1 cellular context compared by ENCODE assay signal in the genomic region with DNA sequence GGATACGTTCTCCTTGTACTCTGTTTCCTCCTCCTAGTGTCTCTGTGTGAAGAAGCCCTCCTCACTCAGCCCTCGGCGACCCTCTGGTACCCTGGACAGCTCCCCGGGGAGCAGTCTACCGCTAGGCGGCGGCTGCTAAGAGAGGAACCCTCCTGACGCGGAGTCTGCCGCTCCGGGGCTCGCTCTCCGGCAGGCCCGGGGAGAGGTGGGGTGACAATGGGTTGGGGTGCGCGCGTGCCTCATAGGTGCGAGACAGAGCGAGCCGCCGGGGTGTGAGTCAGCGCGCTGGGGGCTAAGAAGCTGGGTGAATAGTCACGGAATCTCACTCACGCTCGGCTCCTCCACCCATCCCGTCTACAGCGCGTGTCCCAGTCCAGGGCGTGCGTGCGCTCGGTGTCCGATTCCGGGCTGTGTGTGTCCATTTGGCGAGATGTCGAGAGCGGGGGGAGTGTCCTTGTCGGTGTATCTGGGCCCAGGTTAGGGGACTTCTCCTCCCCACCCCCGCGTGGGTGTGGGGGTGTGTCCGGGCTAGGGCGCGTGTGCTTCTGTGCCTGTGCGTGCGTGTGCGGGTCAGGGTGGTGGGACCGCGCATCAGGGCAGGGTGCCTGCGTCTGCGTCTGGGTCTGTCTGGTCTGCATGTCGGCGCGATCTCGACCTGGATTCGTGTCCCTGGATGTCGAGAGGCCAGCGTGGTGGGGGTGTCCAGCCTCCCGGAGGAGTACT.
A peak's percentile ranks its signal among the peaks of the same experiment; 100 is the strongest.
TF ChIP-seq lines count a peak whose summit lies in the region.

No MANE protein-coding gene starts in this region.

TF ChIP-seq in HepG2, 621 proteins besides CTCF, POLR2A, EP300 and RAD21 (continued from another document and continues in another):
- TF ChIP-seq, protein P1, sequence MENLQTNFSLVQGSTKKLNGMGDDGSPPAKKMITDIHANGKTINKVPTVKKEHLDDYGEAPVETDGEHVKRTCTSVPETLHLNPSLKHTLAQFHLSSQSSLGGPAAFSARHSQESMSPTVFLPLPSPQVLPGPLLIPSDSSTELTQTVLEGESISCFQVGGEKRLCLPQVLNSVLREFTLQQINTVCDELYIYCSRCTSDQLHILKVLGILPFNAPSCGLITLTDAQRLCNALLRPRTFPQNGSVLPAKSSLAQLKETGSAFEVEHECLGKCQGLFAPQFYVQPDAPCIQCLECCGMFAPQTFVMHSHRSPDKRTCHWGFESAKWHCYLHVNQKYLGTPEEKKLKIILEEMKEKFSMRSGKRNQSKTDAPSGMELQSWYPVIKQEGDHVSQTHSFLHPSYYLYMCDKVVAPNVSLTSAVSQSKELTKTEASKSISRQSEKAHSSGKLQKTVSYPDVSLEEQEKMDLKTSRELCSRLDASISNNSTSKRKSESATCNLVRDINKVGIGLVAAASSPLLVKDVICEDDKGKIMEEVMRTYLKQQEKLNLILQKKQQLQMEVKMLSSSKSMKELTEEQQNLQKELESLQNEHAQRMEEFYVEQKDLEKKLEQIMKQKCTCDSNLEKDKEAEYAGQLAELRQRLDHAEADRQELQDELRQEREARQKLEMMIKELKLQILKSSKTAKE (CRISPR knock-in tag; IDR thresholded peaks at IDR 0.05; ENCODE audit: borderline replicate concordance): 0 out of 2 replicates have a peak, but pooled peaks have one; percentile 19
- TF ChIP-seq ZNF432 (CRISPR knock-in tag; IDR thresholded peaks at IDR 0.05; ENCODE audit: borderline replicate concordance) (no peak), IRX3 (CRISPR knock-in tag; IDR thresholded peaks at IDR 0.05; ENCODE audit: borderline replicate concordance, low read depth) (peak; percentile 73; the same call in 1 of the 2 replicates), ZNF205 (CRISPR knock-in tag; IDR thresholded peaks at IDR 0.05) (peak; percentile 78; the same call in 1 of the 2 replicates), KMT2A (CRISPR knock-in tag; IDR thresholded peaks at IDR 0.05) (peak; percentile 40; the same call in 1 of the 2 replicates), ZNF253 (CRISPR knock-in tag; IDR thresholded peaks at IDR 0.05; ENCODE audit: borderline replicate concordance) (peak; percentile 80; the same call in 1 of the 2 replicates), NR2F1 (CRISPR knock-in tag; IDR thresholded peaks at IDR 0.05) (no peak), ZNF720 (CRISPR knock-in tag; IDR thresholded peaks at IDR 0.05) (0 out of 2 replicates have a peak, but pooled peaks have one; percentile 51), PHB2 (IDR thresholded peaks at IDR 0.05; ENCODE audit: partially characterized antibody) (no peak), CREM (IDR thresholded peaks at IDR 0.05) (no peak), CREM (CRISPR knock-in tag; IDR thresholded peaks at IDR 0.05) (peak; percentile 65), GABPA (IDR thresholded peaks at IDR 0.05; ENCODE audit: low read depth, low read length) (no peak), GABPA (CRISPR knock-in tag; IDR thresholded peaks at IDR 0.05; ENCODE audit: low read depth) (no peak), TBX2 (CRISPR knock-in tag; IDR thresholded peaks at IDR 0.05; ENCODE audit: borderline replicate concordance) (peak; percentile 73), ZBTB20 (CRISPR knock-in tag; IDR thresholded peaks at IDR 0.05; ENCODE audit: borderline replicate concordance, low read depth) (no peak; the same call in 1 of the 2 replicates), ZNF138 (CRISPR knock-in tag; IDR thresholded peaks at IDR 0.05; ENCODE audit: low read depth) (peak; percentile 89), ZNF761 (CRISPR knock-in tag; conservative IDR thresholded peaks at IDR 0.05) (no peak), KAT8 (CRISPR knock-in tag; IDR thresholded peaks at IDR 0.05) (peak; percentile 66), ZNF20 (CRISPR knock-in tag; IDR thresholded peaks at IDR 0.05) (no peak), ZNF484 (CRISPR knock-in tag; IDR thresholded peaks at IDR 0.05; ENCODE audit: borderline replicate concordance, low read depth) (peak; percentile 69; the same call in 1 of the 2 replicates), ZNF883 (CRISPR knock-in tag; IDR thresholded peaks at IDR 0.05; ENCODE audit: not compliant biosample characterization) (peak; percentile 60), ZNF605 (CRISPR knock-in tag; IDR thresholded peaks at IDR 0.05) (peak; percentile 53; the same call in 1 of the 2 replicates), ZNF562 (CRISPR knock-in tag; IDR thresholded peaks at IDR 0.05; ENCODE audit: borderline replicate concordance) (no peak), ZBTB38 (CRISPR knock-in tag; IDR thresholded peaks at IDR 0.05) (no peak), CAMTA2 (CRISPR knock-in tag; IDR thresholded peaks at IDR 0.05; ENCODE audit: borderline replicate concordance) (peak; percentile 89; the same call in 1 of the 2 replicates), JUN (CRISPR knock-in tag; IDR thresholded peaks at IDR 0.05) (0 out of 2 replicates have a peak, but pooled peaks have one; percentile 28), CC2D1A (CRISPR knock-in tag; IDR thresholded peaks at IDR 0.05) (peak; percentile 79; the same call in 1 of the 2 replicates), CBX5 (CRISPR knock-in tag; IDR thresholded peaks at IDR 0.05; ENCODE audit: borderline replicate concordance) (peak; percentile 80; the same call in 1 of the 2 replicates), HES4 (CRISPR knock-in tag; IDR thresholded peaks at IDR 0.05; ENCODE audit: borderline replicate concordance) (peak; percentile 94; the same call in 1 of the 2 replicates)
- TF ChIP-seq, protein P2, sequence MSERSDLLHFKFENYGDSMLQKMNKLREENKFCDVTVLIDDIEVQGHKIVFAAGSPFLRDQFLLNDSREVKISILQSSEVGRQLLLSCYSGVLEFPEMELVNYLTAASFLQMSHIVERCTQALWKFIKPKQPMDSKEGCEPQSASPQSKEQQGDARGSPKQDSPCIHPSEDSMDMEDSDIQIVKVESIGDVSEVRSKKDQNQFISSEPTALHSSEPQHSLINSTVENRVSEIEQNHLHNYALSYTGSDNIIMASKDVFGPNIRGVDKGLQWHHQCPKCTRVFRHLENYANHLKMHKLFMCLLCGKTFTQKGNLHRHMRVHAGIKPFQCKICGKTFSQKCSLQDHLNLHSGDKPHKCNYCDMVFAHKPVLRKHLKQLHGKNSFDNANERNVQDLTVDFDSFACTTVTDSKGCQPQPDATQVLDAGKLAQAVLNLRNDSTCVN (CRISPR knock-in tag; IDR thresholded peaks at IDR 0.05; ENCODE audit: borderline replicate concordance): peak; percentile 90
- TF ChIP-seq, protein P3, sequence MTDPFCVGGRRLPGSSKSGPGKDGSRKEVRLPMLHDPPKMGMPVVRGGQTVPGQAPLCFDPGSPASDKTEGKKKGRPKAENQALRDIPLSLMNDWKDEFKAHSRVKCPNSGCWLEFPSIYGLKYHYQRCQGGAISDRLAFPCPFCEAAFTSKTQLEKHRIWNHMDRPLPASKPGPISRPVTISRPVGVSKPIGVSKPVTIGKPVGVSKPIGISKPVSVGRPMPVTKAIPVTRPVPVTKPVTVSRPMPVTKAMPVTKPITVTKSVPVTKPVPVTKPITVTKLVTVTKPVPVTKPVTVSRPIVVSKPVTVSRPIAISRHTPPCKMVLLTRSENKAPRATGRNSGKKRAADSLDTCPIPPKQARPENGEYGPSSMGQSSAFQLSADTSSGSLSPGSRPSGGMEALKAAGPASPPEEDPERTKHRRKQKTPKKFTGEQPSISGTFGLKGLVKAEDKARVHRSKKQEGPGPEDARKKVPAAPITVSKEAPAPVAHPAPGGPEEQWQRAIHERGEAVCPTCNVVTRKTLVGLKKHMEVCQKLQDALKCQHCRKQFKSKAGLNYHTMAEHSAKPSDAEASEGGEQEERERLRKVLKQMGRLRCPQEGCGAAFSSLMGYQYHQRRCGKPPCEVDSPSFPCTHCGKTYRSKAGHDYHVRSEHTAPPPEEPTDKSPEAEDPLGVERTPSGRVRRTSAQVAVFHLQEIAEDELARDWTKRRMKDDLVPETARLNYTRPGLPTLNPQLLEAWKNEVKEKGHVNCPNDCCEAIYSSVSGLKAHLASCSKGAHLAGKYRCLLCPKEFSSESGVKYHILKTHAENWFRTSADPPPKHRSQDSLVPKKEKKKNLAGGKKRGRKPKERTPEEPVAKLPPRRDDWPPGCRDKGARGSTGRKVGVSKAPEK (CRISPR knock-in tag; IDR thresholded peaks at IDR 0.05; ENCODE audit: borderline replicate concordance): no peak
- TF ChIP-seq, protein P4, sequence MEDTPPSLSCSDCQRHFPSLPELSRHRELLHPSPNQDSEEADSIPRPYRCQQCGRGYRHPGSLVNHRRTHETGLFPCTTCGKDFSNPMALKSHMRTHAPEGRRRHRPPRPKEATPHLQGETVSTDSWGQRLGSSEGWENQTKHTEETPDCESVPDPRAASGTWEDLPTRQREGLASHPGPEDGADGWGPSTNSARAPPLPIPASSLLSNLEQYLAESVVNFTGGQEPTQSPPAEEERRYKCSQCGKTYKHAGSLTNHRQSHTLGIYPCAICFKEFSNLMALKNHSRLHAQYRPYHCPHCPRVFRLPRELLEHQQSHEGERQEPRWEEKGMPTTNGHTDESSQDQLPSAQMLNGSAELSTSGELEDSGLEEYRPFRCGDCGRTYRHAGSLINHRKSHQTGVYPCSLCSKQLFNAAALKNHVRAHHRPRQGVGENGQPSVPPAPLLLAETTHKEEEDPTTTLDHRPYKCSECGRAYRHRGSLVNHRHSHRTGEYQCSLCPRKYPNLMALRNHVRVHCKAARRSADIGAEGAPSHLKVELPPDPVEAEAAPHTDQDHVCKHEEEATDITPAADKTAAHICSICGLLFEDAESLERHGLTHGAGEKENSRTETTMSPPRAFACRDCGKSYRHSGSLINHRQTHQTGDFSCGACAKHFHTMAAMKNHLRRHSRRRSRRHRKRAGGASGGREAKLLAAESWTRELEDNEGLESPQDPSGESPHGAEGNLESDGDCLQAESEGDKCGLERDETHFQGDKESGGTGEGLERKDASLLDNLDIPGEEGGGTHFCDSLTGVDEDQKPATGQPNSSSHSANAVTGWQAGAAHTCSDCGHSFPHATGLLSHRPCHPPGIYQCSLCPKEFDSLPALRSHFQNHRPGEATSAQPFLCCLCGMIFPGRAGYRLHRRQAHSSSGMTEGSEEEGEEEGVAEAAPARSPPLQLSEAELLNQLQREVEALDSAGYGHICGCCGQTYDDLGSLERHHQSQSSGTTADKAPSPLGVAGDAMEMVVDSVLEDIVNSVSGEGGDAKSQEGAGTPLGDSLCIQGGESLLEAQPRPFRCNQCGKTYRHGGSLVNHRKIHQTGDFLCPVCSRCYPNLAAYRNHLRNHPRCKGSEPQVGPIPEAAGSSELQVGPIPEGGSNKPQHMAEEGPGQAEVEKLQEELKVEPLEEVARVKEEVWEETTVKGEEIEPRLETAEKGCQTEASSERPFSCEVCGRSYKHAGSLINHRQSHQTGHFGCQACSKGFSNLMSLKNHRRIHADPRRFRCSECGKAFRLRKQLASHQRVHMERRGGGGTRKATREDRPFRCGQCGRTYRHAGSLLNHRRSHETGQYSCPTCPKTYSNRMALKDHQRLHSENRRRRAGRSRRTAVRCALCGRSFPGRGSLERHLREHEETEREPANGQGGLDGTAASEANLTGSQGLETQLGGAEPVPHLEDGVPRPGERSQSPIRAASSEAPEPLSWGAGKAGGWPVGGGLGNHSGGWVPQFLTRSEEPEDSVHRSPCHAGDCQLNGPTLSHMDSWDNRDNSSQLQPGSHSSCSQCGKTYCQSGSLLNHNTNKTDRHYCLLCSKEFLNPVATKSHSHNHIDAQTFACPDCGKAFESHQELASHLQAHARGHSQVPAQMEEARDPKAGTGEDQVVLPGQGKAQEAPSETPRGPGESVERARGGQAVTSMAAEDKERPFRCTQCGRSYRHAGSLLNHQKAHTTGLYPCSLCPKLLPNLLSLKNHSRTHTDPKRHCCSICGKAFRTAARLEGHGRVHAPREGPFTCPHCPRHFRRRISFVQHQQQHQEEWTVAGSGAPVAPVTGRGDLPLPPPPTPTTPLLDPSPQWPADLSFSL (CRISPR knock-in tag; IDR thresholded peaks at IDR 0.05): no peak
- TF ChIP-seq, protein P5, sequence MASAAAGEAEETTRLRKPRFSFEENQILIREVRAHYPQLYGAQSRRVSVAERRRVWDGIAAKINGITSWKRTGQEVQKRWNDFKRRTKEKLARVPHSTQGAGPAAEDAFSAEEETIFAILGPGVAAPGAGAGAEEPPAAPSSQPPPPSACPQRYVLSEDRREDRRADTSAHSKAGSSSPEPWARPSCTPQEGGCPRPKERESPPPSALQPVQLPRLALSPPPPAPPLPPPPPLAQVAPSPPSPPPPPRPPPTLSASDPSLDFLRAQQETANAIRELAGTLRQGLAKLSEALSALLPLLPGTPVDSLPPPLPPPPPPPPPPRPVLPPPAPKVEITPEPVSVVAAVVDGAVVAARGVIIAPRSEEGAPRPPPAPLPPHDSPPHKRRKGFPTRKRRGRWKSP (CRISPR knock-in tag; IDR thresholded peaks at IDR 0.05): no peak
- TF ChIP-seq, protein P6, sequence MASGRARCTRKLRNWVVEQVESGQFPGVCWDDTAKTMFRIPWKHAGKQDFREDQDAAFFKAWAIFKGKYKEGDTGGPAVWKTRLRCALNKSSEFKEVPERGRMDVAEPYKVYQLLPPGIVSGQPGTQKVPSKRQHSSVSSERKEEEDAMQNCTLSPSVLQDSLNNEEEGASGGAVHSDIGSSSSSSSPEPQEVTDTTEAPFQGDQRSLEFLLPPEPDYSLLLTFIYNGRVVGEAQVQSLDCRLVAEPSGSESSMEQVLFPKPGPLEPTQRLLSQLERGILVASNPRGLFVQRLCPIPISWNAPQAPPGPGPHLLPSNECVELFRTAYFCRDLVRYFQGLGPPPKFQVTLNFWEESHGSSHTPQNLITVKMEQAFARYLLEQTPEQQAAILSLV (CRISPR knock-in tag; IDR thresholded peaks at IDR 0.05; ENCODE audit: borderline replicate concordance): peak; percentile 34; the same call in 1 of the 2 replicates
- TF ChIP-seq, protein P7, sequence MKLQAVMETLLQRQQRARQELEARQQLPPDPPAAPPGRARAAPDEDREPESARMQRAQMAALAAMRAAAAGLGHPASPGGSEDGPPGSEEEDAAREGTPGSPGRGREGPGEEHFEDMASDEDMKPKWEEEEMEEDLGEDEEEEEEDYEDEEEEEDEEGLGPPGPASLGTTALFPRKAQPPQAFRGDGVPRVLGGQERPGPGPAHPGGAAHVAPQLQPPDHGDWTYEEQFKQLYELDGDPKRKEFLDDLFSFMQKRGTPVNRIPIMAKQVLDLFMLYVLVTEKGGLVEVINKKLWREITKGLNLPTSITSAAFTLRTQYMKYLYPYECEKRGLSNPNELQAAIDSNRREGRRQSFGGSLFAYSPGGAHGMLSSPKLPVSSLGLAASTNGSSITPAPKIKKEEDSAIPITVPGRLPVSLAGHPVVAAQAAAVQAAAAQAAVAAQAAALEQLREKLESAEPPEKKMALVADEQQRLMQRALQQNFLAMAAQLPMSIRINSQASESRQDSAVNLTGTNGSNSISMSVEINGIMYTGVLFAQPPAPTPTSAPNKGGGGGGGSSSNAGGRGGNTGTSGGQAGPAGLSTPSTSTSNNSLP (IDR thresholded peaks at IDR 0.05; ENCODE audit: low read depth, low read length): no peak
- TF ChIP-seq, protein P8, sequence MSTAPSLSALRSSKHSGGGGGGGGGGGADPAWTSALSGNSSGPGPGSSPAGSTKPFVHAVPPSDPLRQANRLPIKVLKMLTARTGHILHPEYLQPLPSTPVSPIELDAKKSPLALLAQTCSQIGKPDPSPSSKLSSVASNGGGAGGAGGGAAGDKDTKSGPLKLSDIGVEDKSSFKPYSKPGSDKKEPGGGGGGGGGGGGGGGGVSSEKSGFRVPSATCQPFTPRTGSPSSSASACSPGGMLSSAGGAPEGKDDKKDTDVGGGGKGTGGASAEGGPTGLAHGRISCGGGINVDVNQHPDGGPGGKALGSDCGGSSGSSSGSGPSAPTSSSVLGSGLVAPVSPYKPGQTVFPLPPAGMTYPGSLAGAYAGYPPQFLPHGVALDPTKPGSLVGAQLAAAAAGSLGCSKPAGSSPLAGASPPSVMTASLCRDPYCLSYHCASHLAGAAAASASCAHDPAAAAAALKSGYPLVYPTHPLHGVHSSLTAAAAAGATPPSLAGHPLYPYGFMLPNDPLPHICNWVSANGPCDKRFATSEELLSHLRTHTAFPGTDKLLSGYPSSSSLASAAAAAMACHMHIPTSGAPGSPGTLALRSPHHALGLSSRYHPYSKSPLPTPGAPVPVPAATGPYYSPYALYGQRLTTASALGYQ (CRISPR knock-in tag; IDR thresholded peaks at IDR 0.05): no peak
